In the genomic region with DNA sequence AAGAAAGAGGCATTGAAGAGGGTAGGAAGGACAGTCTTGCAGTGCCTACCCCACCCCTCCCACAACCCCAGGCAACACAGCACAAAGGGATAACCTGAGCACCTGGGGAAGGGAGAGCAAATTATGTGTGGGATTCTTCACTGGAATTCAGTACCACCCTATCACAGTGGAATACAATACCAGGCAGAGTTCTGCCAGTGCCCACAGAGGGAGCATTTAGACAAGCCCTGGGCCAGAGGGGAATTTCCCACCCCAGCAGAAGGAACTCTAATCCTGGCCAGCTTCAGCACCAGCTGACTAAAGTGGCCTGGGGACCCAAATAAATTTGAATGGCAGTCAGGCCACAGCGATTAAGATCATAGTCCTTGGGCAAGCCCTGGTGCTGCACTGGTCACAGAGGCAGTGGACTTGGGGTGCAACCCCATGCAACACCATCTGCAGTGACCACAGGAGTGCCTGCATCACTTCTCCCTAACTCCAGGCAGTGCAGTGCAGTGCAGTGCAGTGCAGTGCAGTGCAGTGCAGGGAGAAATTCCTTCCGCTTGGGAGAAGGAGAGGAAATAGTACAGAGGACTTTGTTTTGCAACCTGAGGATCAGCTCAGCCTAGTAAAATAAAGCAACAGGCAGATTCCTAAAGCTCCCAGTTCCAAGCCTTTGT, we compare ENCODE assay signal across 1 cellular context.
TF ChIP-seq lines count a peak whose summit lies in the region.

No MANE protein-coding gene starts in this region.

TF ChIP-seq in liver, 16 proteins besides CTCF, POLR2A, EP300 and RAD21 (continued from another document):
- TF ChIP-seq, protein P1, sequence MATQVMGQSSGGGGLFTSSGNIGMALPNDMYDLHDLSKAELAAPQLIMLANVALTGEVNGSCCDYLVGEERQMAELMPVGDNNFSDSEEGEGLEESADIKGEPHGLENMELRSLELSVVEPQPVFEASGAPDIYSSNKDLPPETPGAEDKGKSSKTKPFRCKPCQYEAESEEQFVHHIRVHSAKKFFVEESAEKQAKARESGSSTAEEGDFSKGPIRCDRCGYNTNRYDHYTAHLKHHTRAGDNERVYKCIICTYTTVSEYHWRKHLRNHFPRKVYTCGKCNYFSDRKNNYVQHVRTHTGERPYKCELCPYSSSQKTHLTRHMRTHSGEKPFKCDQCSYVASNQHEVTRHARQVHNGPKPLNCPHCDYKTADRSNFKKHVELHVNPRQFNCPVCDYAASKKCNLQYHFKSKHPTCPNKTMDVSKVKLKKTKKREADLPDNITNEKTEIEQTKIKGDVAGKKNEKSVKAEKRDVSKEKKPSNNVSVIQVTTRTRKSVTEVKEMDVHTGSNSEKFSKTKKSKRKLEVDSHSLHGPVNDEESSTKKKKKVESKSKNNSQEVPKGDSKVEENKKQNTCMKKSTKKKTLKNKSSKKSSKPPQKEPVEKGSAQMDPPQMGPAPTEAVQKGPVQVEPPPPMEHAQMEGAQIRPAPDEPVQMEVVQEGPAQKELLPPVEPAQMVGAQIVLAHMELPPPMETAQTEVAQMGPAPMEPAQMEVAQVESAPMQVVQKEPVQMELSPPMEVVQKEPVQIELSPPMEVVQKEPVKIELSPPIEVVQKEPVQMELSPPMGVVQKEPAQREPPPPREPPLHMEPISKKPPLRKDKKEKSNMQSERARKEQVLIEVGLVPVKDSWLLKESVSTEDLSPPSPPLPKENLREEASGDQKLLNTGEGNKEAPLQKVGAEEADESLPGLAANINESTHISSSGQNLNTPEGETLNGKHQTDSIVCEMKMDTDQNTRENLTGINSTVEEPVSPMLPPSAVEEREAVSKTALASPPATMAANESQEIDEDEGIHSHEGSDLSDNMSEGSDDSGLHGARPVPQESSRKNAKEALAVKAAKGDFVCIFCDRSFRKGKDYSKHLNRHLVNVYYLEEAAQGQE (IDR thresholded peaks at IDR 0.05): no peak
- TF ChIP-seq FOXA1 (IDR thresholded peaks at IDR 0.05) (no peak), RXRA (IDR thresholded peaks at IDR 0.05) (no peak), HNF4A (conservative IDR thresholded peaks at IDR 0.05) (no peak), NR2F2 (IDR thresholded peaks at IDR 0.05) (no peak), YY1 (IDR thresholded peaks at IDR 0.05) (no peak)
- TF ChIP-seq, protein P2, sequence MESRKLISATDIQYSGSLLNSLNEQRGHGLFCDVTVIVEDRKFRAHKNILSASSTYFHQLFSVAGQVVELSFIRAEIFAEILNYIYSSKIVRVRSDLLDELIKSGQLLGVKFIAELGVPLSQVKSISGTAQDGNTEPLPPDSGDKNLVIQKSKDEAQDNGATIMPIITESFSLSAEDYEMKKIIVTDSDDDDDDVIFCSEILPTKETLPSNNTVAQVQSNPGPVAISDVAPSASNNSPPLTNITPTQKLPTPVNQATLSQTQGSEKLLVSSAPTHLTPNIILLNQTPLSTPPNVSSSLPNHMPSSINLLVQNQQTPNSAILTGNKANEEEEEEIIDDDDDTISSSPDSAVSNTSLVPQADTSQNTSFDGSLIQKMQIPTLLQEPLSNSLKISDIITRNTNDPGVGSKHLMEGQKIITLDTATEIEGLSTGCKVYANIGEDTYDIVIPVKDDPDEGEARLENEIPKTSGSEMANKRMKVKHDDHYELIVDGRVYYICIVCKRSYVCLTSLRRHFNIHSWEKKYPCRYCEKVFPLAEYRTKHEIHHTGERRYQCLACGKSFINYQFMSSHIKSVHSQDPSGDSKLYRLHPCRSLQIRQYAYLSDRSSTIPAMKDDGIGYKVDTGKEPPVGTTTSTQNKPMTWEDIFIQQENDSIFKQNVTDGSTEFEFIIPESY (IDR thresholded peaks at IDR 0.05): no peak
